In the genomic region with DNA sequence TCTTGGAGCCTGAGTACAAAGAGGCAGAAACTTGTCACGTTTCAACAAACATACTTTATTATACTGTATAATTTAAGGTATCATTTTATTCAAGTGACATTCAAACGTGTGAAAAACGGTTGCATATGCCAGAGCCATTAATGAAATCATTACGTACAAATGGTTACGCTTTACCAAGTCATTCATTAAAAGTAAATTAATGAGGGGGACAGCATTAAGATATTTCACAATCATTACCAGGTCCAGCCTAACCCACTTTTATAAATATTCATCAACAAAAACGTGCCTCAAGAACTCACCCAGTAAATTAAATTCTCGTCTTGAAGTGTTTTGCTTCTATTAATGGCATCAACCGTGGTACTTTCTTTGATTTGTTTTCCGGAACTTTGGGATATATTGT, we compare ENCODE assay signal across 34 cellular contexts.
"Had no signal": no experiment of that assay in that cellular context is flagged by ENCODE, and none has a peak within 500 bp of the region (broad histone marks: within the 10 kb centered on the region; RNA-seq: fewer than 3 reads in every experiment).

No MANE protein-coding gene starts in this region.

- H3K36me3 ChIP-seq: adrenal gland, brain microvascular endothelial cell, breast epithelium had no signal

- FAIRE-seq: astrocyte, TTC549 had no signal

- ATAC-seq: activated CD8-positive, alpha-beta T cell treated with anti-CD3 and anti-CD28 coated beads for 36 hours; activated naive CD4-positive, alpha-beta T cell treated with anti-CD3 and anti-CD28 coated beads, Interleukin-2, amount 50 U/mL, for 72 hours; activated T-cell treated with anti-CD3 and anti-CD28 coated beads, Interleukin-2, amount 50 U/mL, for 4 hours; activated T-cell treated with anti-CD3 and anti-CD28 coated beads, Interleukin-2, amount 50 U/mL, for 72 hours; activated T-helper 17 cell treated with anti-CD3 and anti-CD28 coated beads, Interleukin-2, amount 50 U/mL, for 72 hours; body of pancreas had no signal

- H3K4me1 ChIP-seq: adrenal gland, breast epithelium had no signal

- H3K27ac ChIP-seq: adrenal gland, body of pancreas, brain microvascular endothelial cell, breast epithelium, VCaP had no signal

- DNase-seq: activated B cell treated with CpG ODN at 0.5 μM for 24 hours; activated CD4-positive, alpha-beta memory T cell treated with anti-CD3 and anti-CD28 coated beads for 36 hours; activated CD4-positive, alpha-beta T cell treated with anti-CD3 and anti-CD28 coated beads for 4 hours; activated CD4-positive, alpha-beta T cell treated with anti-CD3 and anti-CD28 coated beads, Interleukin-2, amount 10 ng/mL, durations not matched to agents 24 days and 14 days; activated CD4-positive, alpha-beta T cell treated with anti-CD3 and anti-CD28 coated beads, Interleukin-2, amount 50 U/mL, for 1 hour; activated CD4-positive, alpha-beta T cell treated with anti-CD3 and anti-CD28 coated beads, Interleukin-2, amount 50 U/mL, for 4 hours; activated CD4-positive, CD25-positive, alpha-beta regulatory T cell treated with anti-CD3 and anti-CD28 coated beads, Interleukin-2, amount 50 U/mL, for 72 hours; activated CD8-positive, alpha-beta memory T cell treated with anti-CD3 and anti-CD28 coated beads, Interleukin-2, amount 50 U/mL, for 4 hours; activated CD8-positive, alpha-beta T cell treated with anti-CD3 and anti-CD28 coated beads for 36 hours; activated effector memory CD4-positive, alpha-beta T cell treated with anti-CD3 and anti-CD28 coated beads, Interleukin-2, amount 50 U/mL, for 16 hours; activated gamma-delta T cell treated with Interleukin-2 at 50 U/mL for 16 hours; activated naive CD4-positive, alpha-beta T cell; activated naive CD4-positive, alpha-beta T cell treated with anti-CD3 and anti-CD28 coated beads for 36 hours; activated naive CD4-positive, alpha-beta T cell treated with anti-CD3 and anti-CD28 coated beads, Interleukin-2, amount 50 U/mL, for 16 hours; activated naive CD8-positive, alpha-beta T cell treated with anti-CD3 and anti-CD28 coated beads for 36 hours; activated T-cell treated with anti-CD3 and anti-CD28 coated beads for 4 hours; activated T-cell treated with anti-CD3 and anti-CD28 coated beads, Interleukin-2, amount 50 U/mL, for 1 hour; activated T-cell treated with anti-CD3 and anti-CD28 coated beads, Interleukin-2, amount 50 U/mL, for 4 hours; activated T-cell treated with anti-CD3 and anti-CD28 coated beads, Interleukin-2, amount 50 U/mL, for 72 hours; adrenal gland; amniotic stem cell; body of pancreas; brain microvascular endothelial cell; caudate nucleus; cerebellar nuclear complex; T-helper 1 cell; T-helper 2 cell; T-helper 9 cell had no signal

- H3K27me3 ChIP-seq: adrenal gland, body of pancreas, breast epithelium had no signal

- H3K9me3 ChIP-seq: adrenal gland, body of pancreas, breast epithelium had no signal

- H3K4me3 ChIP-seq: adrenal gland, body of pancreas, breast epithelium had no signal
